ENCODE assay signal across 10 cellular contexts in the genomic region with DNA sequence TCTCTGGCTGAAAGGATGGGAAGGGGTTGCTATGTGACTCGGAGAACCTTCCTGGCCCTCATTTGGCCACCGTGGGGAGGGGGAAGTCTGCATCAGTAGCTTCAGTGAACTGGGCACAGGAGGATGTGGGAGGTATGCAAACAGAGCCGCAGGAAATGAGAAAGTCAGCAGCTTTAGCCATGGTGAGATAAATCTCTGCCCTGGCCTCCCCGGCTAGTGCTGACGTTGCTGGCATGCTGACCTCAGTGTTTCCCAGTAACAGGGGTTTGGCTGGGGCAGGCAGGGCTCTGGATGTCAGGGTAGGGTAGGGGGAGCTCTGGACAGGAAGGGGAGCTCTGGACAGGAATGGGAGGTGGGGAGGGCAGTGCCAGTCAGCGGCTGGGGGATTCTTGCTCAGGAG. TPM values are rescaled to one million over a fixed set of nuclear protein-coding genes. Genes with fewer than 3 reads are reported as not detected.
DNase-seq lines count a peak whose midpoint lies in the region; TF ChIP-seq lines count a peak whose summit lies in the region.
"Had no signal": no experiment of that assay in that cellular context is flagged by ENCODE, and none has a peak within 500 bp of the region (broad histone marks: within the 10 kb centered on the region; RNA-seq: fewer than 3 reads in every experiment).

No MANE protein-coding gene starts in this region.

- WGBS in sigmoid colon, 2 donors, result 45 to 68% methylated on average over 6 of the region's 6 CpGs

- H3K36me3 Mint-ChIP-seq in activated CD4-positive, alpha-beta T cell treated with anti-CD3 and anti-CD28 coated beads, Interleukin-2, amount 10 ng/mL, durations not matched to agents 24 days and 14 days (ENCODE audit: low read depth), result no peaks in the 10 kb centered on the region
- no peaks in the 10 kb centered on the region for H3K36me3 Mint-ChIP-seq in activated T-helper 1 cell treated with anti-CD3 and anti-CD28 coated beads, Interleukin-12 subunit alpha, Interleukin-12 subunit beta, Interleukin-2, Interleukin-4 antibody, amounts not matched to agents 30 ng/mL and 10 ng/mL and 1 ng/mL, durations not matched to agents 14 hours and 24 hours and 36 hours (ENCODE audit: low read depth)
- H3K36me3 Mint-ChIP-seq in CD14-positive monocyte, result no peaks in the 10 kb centered on the region

- TF ChIP-seq EP300 in sigmoid colon (IDR thresholded peaks at IDR 0.05), result no peak

- H3K27ac Mint-ChIP-seq in activated CD4-positive, alpha-beta T cell treated with anti-CD3 and anti-CD28 coated beads, Interleukin-2, amount 10 ng/mL, durations not matched to agents 24 days and 14 days, result peak overlapping the region; percentile 43
- H3K27ac Mint-ChIP-seq in activated T-helper 1 cell treated with anti-CD3 and anti-CD28 coated beads, Interleukin-12 subunit alpha, Interleukin-12 subunit beta, Interleukin-2, Interleukin-4 antibody, amounts not matched to agents 30 ng/mL and 10 ng/mL and 1 ng/mL, durations not matched to agents 14 hours and 24 hours and 36 hours, result no peak overlapping the region
- peak overlapping the region in 1 of 7 donors; percentile 42 for H3K27ac Mint-ChIP-seq in CD14-positive monocyte

- intact Hi-C loops in activated CD4-positive, alpha-beta T cell treated with anti-CD3 and anti-CD28 coated beads, Interleukin-2, amount 10 ng/mL, durations not matched to agents 24 days and 14 days (cut with micrococcal nuclease), result loop anchor here (2.0 kb wide), 1 partner anchor 177 kb away; no protein-coding TSS in a partner anchor
- intact Hi-C loops in sigmoid colon (cut with DNase I) (no loop called here), CD14-positive monocyte (cut with micrococcal nuclease) (loop anchor here in 1 of 2 donors (2.0 kb wide), 1 partner anchor 63 kb away; no protein-coding TSS in a partner anchor)
- intact Hi-C loops in activated T-helper 1 cell treated with anti-CD3 and anti-CD28 coated beads, Interleukin-12 subunit alpha, Interleukin-12 subunit beta, Interleukin-2, Interleukin-4 antibody, amounts not matched to agents 30 ng/mL and 10 ng/mL and 1 ng/mL, durations not matched to agents 14 hours and 24 hours and 36 hours (cut with micrococcal nuclease), result loop anchor here (1.0 to 2.0 kb wide), 2 partner anchors 165 to 259 kb away; a partner anchor contains a TSS

- H3K27me3 Mint-ChIP-seq in activated CD4-positive, alpha-beta T cell treated with anti-CD3 and anti-CD28 coated beads, Interleukin-2, amount 10 ng/mL, durations not matched to agents 24 days and 14 days, result peaks cover 4% of the 10 kb centered on the region
- H3K27me3 Mint-ChIP-seq in activated T-helper 1 cell treated with anti-CD3 and anti-CD28 coated beads, Interleukin-12 subunit alpha, Interleukin-12 subunit beta, Interleukin-2, Interleukin-4 antibody, amounts not matched to agents 30 ng/mL and 10 ng/mL and 1 ng/mL, durations not matched to agents 14 hours and 24 hours and 36 hours (ENCODE audit: insufficient read depth), result peaks cover 12% of the 10 kb centered on the region
- peaks cover 0 to 2% (median 0%) of the 10 kb centered on the region in 3 donors for H3K27me3 Mint-ChIP-seq in CD14-positive monocyte (ENCODE audit: low read depth in 3 of 3)

- peaks cover 0 to 11% (median 9%) of the 10 kb centered on the region in 4 donors for H3K4me1 ChIP-seq in sigmoid colon
- H3K4me1 ChIP-seq: A549 had no signal

- H3K27me3 ChIP-seq in sigmoid colon, result peaks cover 0 to 4% (median 0%) of the 10 kb centered on the region in 3 donors

- H3K9me3 ChIP-seq in sigmoid colon, result no peaks in the 10 kb centered on the region
- H3K9me3 ChIP-seq: A549 had no signal

- peaks cover 28% of the 10 kb centered on the region for H3K4me1 Mint-ChIP-seq in activated CD4-positive, alpha-beta T cell treated with anti-CD3 and anti-CD28 coated beads, Interleukin-2, amount 10 ng/mL, durations not matched to agents 24 days and 14 days
- H3K4me1 Mint-ChIP-seq in activated T-helper 1 cell treated with anti-CD3 and anti-CD28 coated beads, Interleukin-12 subunit alpha, Interleukin-12 subunit beta, Interleukin-2, Interleukin-4 antibody, amounts not matched to agents 30 ng/mL and 10 ng/mL and 1 ng/mL, durations not matched to agents 14 hours and 24 hours and 36 hours (ENCODE audit: low read depth), result peaks cover 31% of the 10 kb centered on the region
- peaks cover 54% of the 10 kb centered on the region for H3K4me1 Mint-ChIP-seq in CD14-positive monocyte

- peak; percentile 66 for DNase-seq in activated CD4-positive, alpha-beta T cell treated with anti-CD3 and anti-CD28 coated beads, Interleukin-2, amount 10 ng/mL, durations not matched to agents 24 days and 14 days
- DNase-seq in activated CD4-positive, alpha-beta T cell treated with anti-CD3 and anti-CD28 coated beads, Interleukin-2, amount 50 U/mL, for 1 hour, result no peak
- DNase-seq in RPMI8226, result peak; percentile 88
- DNase-seq in glomerular endothelial cell (ENCODE audit: extremely low read depth, low read depth, low spot score), result peak; percentile 45
- DNase-seq in sigmoid colon, result peak; percentile 80
- DNase-seq in hippocampal formation (lab: John Stamatoyannopoulos, UW), result no peak
- DNase-seq in activated T-helper 1 cell treated with anti-CD3 and anti-CD28 coated beads, Interleukin-12 subunit alpha, Interleukin-12 subunit beta, Interleukin-2, Interleukin-4 antibody, amounts not matched to agents 30 ng/mL and 10 ng/mL and 1 ng/mL, durations not matched to agents 14 hours and 24 hours and 36 hours (ENCODE audit: low spot score), result no peak
- DNase-seq in CD14-positive monocyte (ENCODE audit: low spot score), result no peak

- TF ChIP-seq POLR2A in sigmoid colon (IDR thresholded peaks at IDR 0.05), result no peak

- peak overlapping the region in 1 of 4 donors; percentile 45 for H3K27ac ChIP-seq in sigmoid colon
- H3K27ac ChIP-seq: A549 had no signal

- H3K36me3 ChIP-seq in sigmoid colon, result no peaks in the 10 kb centered on the region

- no peak for TF ChIP-seq CTCF in sigmoid colon (IDR thresholded peaks at IDR 0.05)
- TF ChIP-seq CTCF in CD14-positive monocyte (IDR thresholded peaks at IDR 0.05), result no peak

- H3K4me3 ChIP-seq in sigmoid colon, result no peak overlapping the region
- H3K4me3 ChIP-seq: A549 had no signal

- peak overlapping the region; percentile 16 for H3K4me3 Mint-ChIP-seq in activated CD4-positive, alpha-beta T cell treated with anti-CD3 and anti-CD28 coated beads, Interleukin-2, amount 10 ng/mL, durations not matched to agents 24 days and 14 days
- no peak overlapping the region for H3K4me3 Mint-ChIP-seq in activated T-helper 1 cell treated with anti-CD3 and anti-CD28 coated beads, Interleukin-12 subunit alpha, Interleukin-12 subunit beta, Interleukin-2, Interleukin-4 antibody, amounts not matched to agents 30 ng/mL and 10 ng/mL and 1 ng/mL, durations not matched to agents 14 hours and 24 hours and 36 hours
- H3K4me3 Mint-ChIP-seq in CD14-positive monocyte, result no peak overlapping the region

- H3K9me3 Mint-ChIP-seq in activated CD4-positive, alpha-beta T cell treated with anti-CD3 and anti-CD28 coated beads, Interleukin-2, amount 10 ng/mL, durations not matched to agents 24 days and 14 days, result no peaks in the 10 kb centered on the region
- no peaks in the 10 kb centered on the region for H3K9me3 Mint-ChIP-seq in activated T-helper 1 cell treated with anti-CD3 and anti-CD28 coated beads, Interleukin-12 subunit alpha, Interleukin-12 subunit beta, Interleukin-2, Interleukin-4 antibody, amounts not matched to agents 30 ng/mL and 10 ng/mL and 1 ng/mL, durations not matched to agents 14 hours and 24 hours and 36 hours
- peaks cover 0 to 2% (median 0%) of the 10 kb centered on the region in 7 donors for H3K9me3 Mint-ChIP-seq in CD14-positive monocyte

RNA-seq across cellular contexts. Expression of a gene that starts 2.3 kb away (rescaled TPM):
- total RNA-seq in activated CD4-positive, alpha-beta T cell treated with anti-CD3 and anti-CD28 coated beads, Interleukin-2, amount 10 ng/mL, durations not matched to agents 24 days and 14 days, result 0.35 TPM in 1 of 2 replicates, not detected in the other
- total RNA-seq in glomerular endothelial cell (not detected in 2 replicates), sigmoid colon (under 1 TPM in 1 of 4 donors, not detected in 3; 0.68 TPM)
- polyA plus RNA-seq in sigmoid colon (under 1 TPM in 1 of 3 donors, not detected in 2; 0.28 TPM), CD14-positive monocyte (1 to 10 TPM in 1 of 2 donors, under 1 TPM in 1; 0.73 to 1.3 TPM)
- total RNA-seq in activated T-helper 1 cell treated with anti-CD3 and anti-CD28 coated beads, Interleukin-12 subunit alpha, Interleukin-12 subunit beta, Interleukin-2, Interleukin-4 antibody, amounts not matched to agents 30 ng/mL and 10 ng/mL and 1 ng/mL, durations not matched to agents 14 hours and 24 hours and 36 hours, result not detected in 2 replicates
- polyA plus RNA-seq: keratinocyte had no signal

RNA-seq across cellular contexts. Expression of a gene that starts 16.6 kb away (rescaled TPM):
- not detected in 2 replicates for total RNA-seq in activated CD4-positive, alpha-beta T cell treated with anti-CD3 and anti-CD28 coated beads, Interleukin-2, amount 10 ng/mL, durations not matched to agents 24 days and 14 days
- total RNA-seq in glomerular endothelial cell (not detected in 2 replicates), sigmoid colon (under 1 TPM in 1 of 4 donors, not detected in 3; 0.27 TPM)
- polyA plus RNA-seq in sigmoid colon (not detected), CD14-positive monocyte (not detected)
- not detected in 2 replicates for total RNA-seq in activated T-helper 1 cell treated with anti-CD3 and anti-CD28 coated beads, Interleukin-12 subunit alpha, Interleukin-12 subunit beta, Interleukin-2, Interleukin-4 antibody, amounts not matched to agents 30 ng/mL and 10 ng/mL and 1 ng/mL, durations not matched to agents 14 hours and 24 hours and 36 hours
- polyA plus RNA-seq: A549, keratinocyte had no signal

RNA-seq across cellular contexts. Expression of a gene that starts 26.1 kb away (rescaled TPM):
- total RNA-seq in activated CD4-positive, alpha-beta T cell treated with anti-CD3 and anti-CD28 coated beads, Interleukin-2, amount 10 ng/mL, durations not matched to agents 24 days and 14 days, result 50.9 and 54.3 TPM in 2 replicates
- total RNA-seq in glomerular endothelial cell (41.0 and 73.7 TPM in 2 replicates), sigmoid colon (10 to 100 TPM; 22.4 to 38.9 (median 30.1) TPM)
- polyA plus RNA-seq in sigmoid colon (10 to 100 TPM; 49.2 to 94.3 (median 50.0) TPM), CD14-positive monocyte (100 to 1,000 TPM; 106 to 110 TPM)
- total RNA-seq in activated T-helper 1 cell treated with anti-CD3 and anti-CD28 coated beads, Interleukin-12 subunit alpha, Interleukin-12 subunit beta, Interleukin-2, Interleukin-4 antibody, amounts not matched to agents 30 ng/mL and 10 ng/mL and 1 ng/mL, durations not matched to agents 14 hours and 24 hours and 36 hours, result 49.7 and 55.6 TPM in 2 replicates

RNA-seq across cellular contexts. Expression of a gene that starts 26.5 kb away (rescaled TPM):
- total RNA-seq in activated CD4-positive, alpha-beta T cell treated with anti-CD3 and anti-CD28 coated beads, Interleukin-2, amount 10 ng/mL, durations not matched to agents 24 days and 14 days, result 221 and 224 TPM in 2 replicates
- total RNA-seq in glomerular endothelial cell (91.2 and 142 TPM in 2 replicates), sigmoid colon (100 to 1,000 TPM in 1 of 4 donors, 10 to 100 TPM in 3; 79.9 to 129 (median 93.9) TPM)
- polyA plus RNA-seq in sigmoid colon (100 to 1,000 TPM in 1 of 3 donors, 10 to 100 TPM in 2; 37.8 to 114 (median 40.9) TPM), CD14-positive monocyte (1 to 10 TPM; 2.8 to 5.4 TPM)
- total RNA-seq in activated T-helper 1 cell treated with anti-CD3 and anti-CD28 coated beads, Interleukin-12 subunit alpha, Interleukin-12 subunit beta, Interleukin-2, Interleukin-4 antibody, amounts not matched to agents 30 ng/mL and 10 ng/mL and 1 ng/mL, durations not matched to agents 14 hours and 24 hours and 36 hours, result 221 and 225 TPM in 2 replicates

Comparison
In these comparisons a context has a peak if more than half of its experiments do, and no peak if none do; other contexts are left out.
1. DNase-seq: peak in activated CD4-positive, alpha-beta T cell treated with anti-CD3 and anti-CD28 coated beads, Interleukin-2, amount 10 ng/mL, durations not matched to agents 24 days and 14 days (single experiment), RPMI8226 (single experiment), glomerular endothelial cell (single experiment) and sigmoid colon (single experiment); none in activated CD4-positive, alpha-beta T cell treated with anti-CD3 and anti-CD28 coated beads, Interleukin-2, amount 50 U/mL, for 1 hour (single experiment), hippocampal formation (0 of 2), activated T-helper 1 cell treated with anti-CD3 and anti-CD28 coated beads, Interleukin-12 subunit alpha, Interleukin-12 subunit beta, Interleukin-2, Interleukin-4 antibody, amounts not matched to agents 30 ng/mL and 10 ng/mL and 1 ng/mL, durations not matched to agents 14 hours and 24 hours and 36 hours (single experiment) and CD14-positive monocyte (single experiment).